8 cellular contexts compared by ENCODE assay signal in the genomic region with DNA sequence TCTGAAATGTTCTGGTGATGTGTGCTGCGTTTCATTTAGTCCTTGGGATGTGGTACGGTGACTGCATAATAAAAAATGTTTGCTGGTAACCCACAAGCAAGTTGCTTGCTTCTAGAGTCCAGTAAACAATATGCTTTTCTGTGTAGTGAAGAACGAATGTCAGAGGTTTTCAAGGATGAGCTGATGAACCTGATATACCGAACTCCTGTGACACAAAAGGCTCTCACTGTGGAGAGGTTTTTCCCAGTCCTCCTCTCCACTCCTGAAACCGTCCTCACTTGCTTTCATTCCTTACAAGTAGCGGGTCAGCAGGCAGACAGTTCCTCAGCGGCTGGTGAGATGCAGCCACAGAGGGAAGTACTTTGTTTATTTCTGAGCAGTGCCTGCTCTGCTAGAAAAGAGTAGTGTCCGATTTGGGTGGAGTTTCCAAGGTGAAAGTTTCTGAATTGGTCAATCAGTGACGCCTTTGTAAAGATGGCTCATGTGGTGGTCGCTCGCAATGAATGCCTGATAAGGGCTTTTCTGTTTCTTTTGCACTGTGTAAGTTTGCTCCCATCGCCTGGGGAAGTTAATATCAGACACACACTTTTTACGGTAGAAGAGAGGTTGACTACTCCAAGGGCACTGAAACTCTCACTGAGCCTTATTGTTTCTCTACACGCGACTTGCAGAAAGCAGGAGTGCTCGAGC. TPM values are rescaled to one million over a fixed set of nuclear protein-coding genes. Genes with fewer than 3 reads are reported as not detected.
DNase-seq lines count a peak whose midpoint lies in the region; ATAC-seq and TF ChIP-seq lines count a peak whose summit lies in the region.

No MANE protein-coding gene starts in this region.

- no peaks in the 10 kb centered on the region for H3K27me3 Mint-ChIP-seq in activated T-cell treated with anti-CD3 and anti-CD28 coated beads, Interleukin-2, amount 50 U/mL, for 72 hours (ENCODE audit: low read depth)
- no peaks in the 10 kb centered on the region for H3K27me3 Mint-ChIP-seq in progenitor cell of endocrine pancreas

- intact Hi-C loops in Right ventricle myocardium inferior (cut with DNase I): loop anchor here (5.0 kb wide), 1 partner anchor 60 kb away; no protein-coding TSS in a partner anchor

- H3K9me3 Mint-ChIP-seq in activated T-cell treated with anti-CD3 and anti-CD28 coated beads, Interleukin-2, amount 50 U/mL, for 72 hours: no peaks in the 10 kb centered on the region
- H3K9me3 Mint-ChIP-seq in progenitor cell of endocrine pancreas (ENCODE audit: low read depth): no peaks in the 10 kb centered on the region

- peak overlapping the region; percentile 100 for H3K27ac Mint-ChIP-seq in activated T-cell treated with anti-CD3 and anti-CD28 coated beads, Interleukin-2, amount 50 U/mL, for 72 hours
- peak overlapping the region; percentile 19 for H3K27ac Mint-ChIP-seq in progenitor cell of endocrine pancreas

- peaks cover 61% of the 10 kb centered on the region for H3K4me1 Mint-ChIP-seq in activated T-cell treated with anti-CD3 and anti-CD28 coated beads, Interleukin-2, amount 50 U/mL, for 72 hours (ENCODE audit: low read depth)
- H3K4me1 Mint-ChIP-seq in progenitor cell of endocrine pancreas (ENCODE audit: low read depth): peaks cover 36% of the 10 kb centered on the region

- peaks cover 16 to 22% of the 10 kb centered on the region in 2 donors for H3K36me3 Mint-ChIP-seq in activated T-cell treated with anti-CD3 and anti-CD28 coated beads, Interleukin-2, amount 50 U/mL, for 72 hours (ENCODE audit: insufficient read depth in 2 of 2)
- no peaks in the 10 kb centered on the region for H3K36me3 Mint-ChIP-seq in progenitor cell of endocrine pancreas (ENCODE audit: insufficient read depth)

- peak overlapping the region; percentile 93 to 98 for H3K4me3 Mint-ChIP-seq in activated T-cell treated with anti-CD3 and anti-CD28 coated beads, Interleukin-2, amount 50 U/mL, for 72 hours
- peak overlapping the region; percentile 87 for H3K4me3 Mint-ChIP-seq in progenitor cell of endocrine pancreas (ENCODE audit: low read depth)

- ATAC-seq in activated T-cell treated with anti-CD3 and anti-CD28 coated beads, Interleukin-2, amount 50 U/mL, for 72 hours (replicated peaks in 1 of 2): peak; percentile 20 to 25
- no peak for ATAC-seq in Right ventricle myocardium inferior

- no peak for TF ChIP-seq CTCF in progenitor cell of endocrine pancreas (IDR thresholded peaks at IDR 0.05; ENCODE audit: unreplicated experiment)

- peak; percentile 25 for DNase-seq in stimulated activated CD4-positive, alpha-beta T cell treated with anti-CD3 and anti-CD28 coated beads, Interleukin-1b, Interleukin-23, amount 100 ng/mL, for 48 hours
- DNase-seq in stimulated activated CD4-positive, alpha-beta T cell treated with anti-CD3 and anti-CD28 coated beads, Interleukin-4, amount 100 ng/mL, for 4 hours: no peak
- DNase-seq in KG1 (lab: John Stamatoyannopoulos, UW) (peak; percentile 24), Right ventricle myocardium inferior (ENCODE audit: missing footprints) (peak; percentile 73), progenitor cell of endocrine pancreas (ENCODE audit: low spot score, unreplicated experiment) (no peak), GOT3 (lab: John Stamatoyannopoulos, UW) (no peak)
- DNase-seq in activated T-cell treated with anti-CD3 and anti-CD28 coated beads, Interleukin-2, amount 50 U/mL, for 72 hours: peak; percentile 22 to 36
- DNase-seq in central memory CD4-positive, alpha-beta T cell: no peak

RNA-seq across cellular contexts. Expression of gene ETV6, which starts 3.0 kb away (rescaled TPM):
- 100 to 1,000 TPM; 102 to 110 TPM for total RNA-seq in activated T-cell treated with anti-CD3 and anti-CD28 coated beads, Interleukin-2, amount 50 U/mL, for 72 hours
- total RNA-seq in Right ventricle myocardium inferior: 15.2 TPM
- 49.7 and 55.2 TPM in 2 replicates for total RNA-seq in progenitor cell of endocrine pancreas

Comparison
In these comparisons a context has a peak if more than half of its experiments do, and no peak if none do; other contexts are left out.
1. DNase-seq: peak in stimulated activated CD4-positive, alpha-beta T cell treated with anti-CD3 and anti-CD28 coated beads, Interleukin-1b, Interleukin-23, amount 100 ng/mL, for 48 hours (single experiment), KG1 (single experiment), activated T-cell treated with anti-CD3 and anti-CD28 coated beads, Interleukin-2, amount 50 U/mL, for 72 hours (2 of 2) and Right ventricle myocardium inferior (single experiment); none in stimulated activated CD4-positive, alpha-beta T cell treated with anti-CD3 and anti-CD28 coated beads, Interleukin-4, amount 100 ng/mL, for 4 hours (0 of 2), progenitor cell of endocrine pancreas (single experiment), central memory CD4-positive, alpha-beta T cell (single experiment) and GOT3 (single experiment).